Comparison of ENCODE assay signal across 26 cellular contexts in the genomic region with DNA sequence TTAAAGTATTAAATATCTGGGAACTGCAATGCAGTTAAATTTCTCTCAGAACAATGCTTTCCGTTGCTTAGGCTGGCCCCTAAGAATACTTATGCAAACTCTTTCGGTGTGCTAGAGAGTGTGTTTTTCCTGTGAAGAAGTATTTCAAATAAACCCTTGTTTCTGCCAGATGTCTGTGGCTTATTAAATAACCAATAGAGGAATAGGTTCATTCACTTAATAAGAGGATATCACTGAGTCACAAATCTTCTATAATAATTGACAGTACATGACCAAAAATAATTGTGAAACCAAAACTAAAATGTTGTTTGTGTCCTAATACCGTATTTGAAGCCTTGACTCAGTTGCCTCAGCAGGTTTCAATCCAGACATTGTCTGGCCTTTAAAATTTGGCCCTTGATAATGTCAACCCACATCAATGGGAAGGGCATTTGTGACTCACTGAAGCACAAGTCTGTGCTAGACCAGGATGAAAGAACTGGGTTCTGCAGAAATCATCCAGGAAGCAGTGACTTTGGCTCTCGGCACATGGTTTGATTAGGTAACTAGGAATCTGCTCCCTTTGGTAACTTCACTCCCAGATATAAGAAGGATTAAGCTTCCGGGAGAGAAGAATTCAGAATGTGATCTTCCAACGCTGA.
DNase-seq lines count a peak whose midpoint lies in the region; ATAC-seq, FAIRE-seq and TF ChIP-seq lines count a peak whose summit lies in the region.
"Had no signal": no experiment of that assay in that cellular context is flagged by ENCODE, and none has a peak within 500 bp of the region (broad histone marks: within the 10 kb centered on the region; RNA-seq: fewer than 3 reads in every experiment).

No MANE protein-coding gene starts in this region.

- DNase-seq in HT-29 (ENCODE audit: low spot score) (peak; percentile 52), SW480 (ENCODE audit: low spot score) (peak; percentile 87), foreskin keratinocyte (peak; percentile 37 to 68), urothelium cell line (ENCODE audit: low spot score) (peak; percentile 59), SIG-M5 (lab: John Stamatoyannopoulos, UW) (no peak), NCI-H2081 treated with DMSO at 0.1 percent for 48 hours (lab: John Stamatoyannopoulos, UW) (no peak)
- no peak for DNase-seq in natural killer cell treated with Interleukin-12 subunit alpha and Interleukin-12 subunit beta and Interleukin-15 and Interleukin-18, amount 100 ng/mL, for 72 hours (ENCODE audit: low spot score)
- DNase-seq: activated effector memory CD4-positive, alpha-beta T cell treated with anti-CD3 and anti-CD28 coated beads, Interleukin-2, amount 50 U/mL, for 16 hours; activated T-cell treated with anti-CD3 and anti-CD28 coated beads, Interleukin-2, amount 50 U/mL, for 1 hour; C1 segment of cervical spinal cord; cerebellar nuclear complex; DND-41; glutamatergic neuron; lower lobe of right lung; mucosa of descending colon; NCI-H1092; NCI-H1930; nephron progenitor cell; ovary; Peyer's patch; right cardiac atrium; stimulated activated naive B cell treated with anti-CD40 and anti-IgM and Interleukin-4, amounts not matched to agents 10 μg/mL and 1 μg/mL and 100 μg/mL, for 72 hours; upper lobe of right lung had no signal

- H3K27me3 ChIP-seq in foreskin keratinocyte = peaks cover under 1% of the 10 kb centered on the region
- H3K27me3 ChIP-seq: ovary, Peyer's patch, upper lobe of right lung had no signal

- no peaks in the 10 kb centered on the region for H3K36me3 Mint-ChIP-seq in natural killer cell treated with Interleukin-12 subunit alpha and Interleukin-12 subunit beta and Interleukin-15 and Interleukin-18, amount 100 ng/mL, for 72 hours

- no peak for TF ChIP-seq CTCF in foreskin keratinocyte (conservative IDR thresholded peaks at IDR 0.05)

- no peak overlapping the region for H3K4me3 Mint-ChIP-seq in natural killer cell treated with Interleukin-12 subunit alpha and Interleukin-12 subunit beta and Interleukin-15 and Interleukin-18, amount 100 ng/mL, for 72 hours
- H3K4me3 Mint-ChIP-seq: nephron progenitor cell; stimulated activated naive B cell treated with anti-CD40 and anti-IgM and Interleukin-4, amounts not matched to agents 10 μg/mL and 1 μg/mL and 100 μg/mL, for 72 hours; T-helper 1 cell treated with Interleukin-12 subunit alpha and Interleukin-12 subunit beta and Interleukin-4 antibody, amounts not matched to agents 30 μg/mL and 1 μg/mL, for 36 hours had no signal

- ATAC-seq in foreskin keratinocyte = peak; percentile 57
- ATAC-seq in natural killer cell treated with Interleukin-12 subunit alpha and Interleukin-12 subunit beta and Interleukin-15 and Interleukin-18, amount 100 ng/mL, for 72 hours = no peak
- ATAC-seq: lower lobe of right lung; mucosa of descending colon; right cardiac atrium; stimulated activated naive B cell treated with anti-CD40 and anti-IgM and Interleukin-4, amounts not matched to agents 10 μg/mL and 1 μg/mL and 100 μg/mL, for 72 hours; upper lobe of right lung had no signal

- H3K27me3 Mint-ChIP-seq in natural killer cell treated with Interleukin-12 subunit alpha and Interleukin-12 subunit beta and Interleukin-15 and Interleukin-18, amount 100 ng/mL, for 72 hours = peaks cover 36 to 41% of the 10 kb centered on the region in 2 donors

- H3K4me1 ChIP-seq in foreskin keratinocyte = no peaks in the 10 kb centered on the region
- H3K4me1 ChIP-seq: lower lobe of right lung, Peyer's patch, upper lobe of right lung had no signal

- FAIRE-seq in urothelium cell line (lab: Jason Lieb, UNC) = no peak
- FAIRE-seq: endometrium had no signal

- H3K9me3 Mint-ChIP-seq in natural killer cell treated with Interleukin-12 subunit alpha and Interleukin-12 subunit beta and Interleukin-15 and Interleukin-18, amount 100 ng/mL, for 72 hours = no peaks in the 10 kb centered on the region
- H3K9me3 Mint-ChIP-seq: nephron progenitor cell; T-helper 1 cell treated with Interleukin-12 subunit alpha and Interleukin-12 subunit beta and Interleukin-4 antibody, amounts not matched to agents 30 μg/mL and 1 μg/mL, for 36 hours had no signal

- H3K27ac ChIP-seq in foreskin keratinocyte = no peak overlapping the region
- H3K27ac ChIP-seq: lower lobe of right lung, ovary, Peyer's patch, SK-N-MC, upper lobe of right lung had no signal

- H3K27ac Mint-ChIP-seq in natural killer cell treated with Interleukin-12 subunit alpha and Interleukin-12 subunit beta and Interleukin-15 and Interleukin-18, amount 100 ng/mL, for 72 hours = no peak overlapping the region
- H3K27ac Mint-ChIP-seq: nephron progenitor cell; stimulated activated naive B cell treated with anti-CD40 and anti-IgM and Interleukin-4, amounts not matched to agents 10 μg/mL and 1 μg/mL and 100 μg/mL, for 72 hours; T-helper 1 cell treated with Interleukin-12 subunit alpha and Interleukin-12 subunit beta and Interleukin-4 antibody, amounts not matched to agents 30 μg/mL and 1 μg/mL, for 36 hours had no signal

- H3K4me1 Mint-ChIP-seq in natural killer cell treated with Interleukin-12 subunit alpha and Interleukin-12 subunit beta and Interleukin-15 and Interleukin-18, amount 100 ng/mL, for 72 hours (ENCODE audit: low read depth in 2 of 2) = no peaks in the 10 kb centered on the region
- H3K4me1 Mint-ChIP-seq: nephron progenitor cell; stimulated activated naive B cell treated with anti-CD40 and anti-IgM and Interleukin-4, amounts not matched to agents 10 μg/mL and 1 μg/mL and 100 μg/mL, for 72 hours had no signal

Comparison
In these comparisons a context has a peak if more than half of its experiments do, and no peak if none do; other contexts are left out.
1. DNase-seq: peak in HT-29 (single experiment), SW480 (single experiment), foreskin keratinocyte (2 of 2) and urothelium cell line (single experiment); none in SIG-M5 (single experiment), natural killer cell treated with Interleukin-12 subunit alpha and Interleukin-12 subunit beta and Interleukin-15 and Interleukin-18, amount 100 ng/mL, for 72 hours (single experiment) and NCI-H2081 treated with DMSO at 0.1 percent for 48 hours (single experiment).